ENCODE assay signal across 24 cellular contexts in the genomic region with DNA sequence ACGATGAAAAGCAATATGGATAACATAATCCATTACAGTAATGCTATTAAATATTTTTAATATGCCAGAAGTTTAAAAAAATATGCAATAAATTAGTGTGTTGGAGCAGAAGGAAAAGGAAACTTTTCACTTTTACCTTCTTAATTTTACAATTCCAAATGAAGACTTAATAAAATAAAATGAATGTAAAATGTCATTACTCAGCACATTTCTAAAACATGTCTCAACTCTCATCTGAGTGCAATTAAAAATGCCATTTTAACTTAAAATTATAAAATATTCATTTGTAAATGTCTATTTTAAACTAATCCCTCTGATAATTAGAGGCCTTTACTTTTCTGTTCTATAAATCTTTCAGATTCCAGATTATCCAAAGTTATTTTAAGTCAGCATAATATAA.
"Had no signal": no experiment of that assay in that cellular context is flagged by ENCODE, and none has a peak within 500 bp of the region (broad histone marks: within the 10 kb centered on the region; RNA-seq: fewer than 3 reads in every experiment).

No MANE protein-coding gene starts in this region.

- H3K36me3 ChIP-seq: colonic mucosa, esophagus squamous epithelium, gastrocnemius medialis, heart right ventricle, left lung, lower lobe of right lung had no signal

- H3K9me3 ChIP-seq: colonic mucosa, esophagus squamous epithelium, gastrocnemius medialis, left lung, lower lobe of right lung had no signal

- H3K27ac ChIP-seq: colonic mucosa, epithelial cell of prostate, esophagus squamous epithelium, gastrocnemius medialis, heart right ventricle, left lung, lower lobe of right lung had no signal

- H3K27me3 ChIP-seq: colonic mucosa, esophagus squamous epithelium, gastrocnemius medialis, heart right ventricle, left lung had no signal

- H3K4me3 ChIP-seq: colonic mucosa, esophagus squamous epithelium, gastrocnemius medialis, heart right ventricle, left lung, lower lobe of right lung had no signal

- DNase-seq: colonic mucosa; cortex of kidney; effector CD8-positive, alpha-beta T cell; effector memory CD8-positive, alpha-beta T cell; endodermal cell; erythroblast; esophagus squamous epithelium; foreskin fibroblast; foreskin melanocyte; gastrocnemius medialis; glutamatergic neuron; head of caudate nucleus; heart right ventricle; hippocampal formation; islet precursor cell; left cardiac atrium; left lung; left ventricle myocardium superior; lower lobe of right lung; mesenchymal stem cell; naive thymus-derived CD4-positive, alpha-beta T cell had no signal

- ATAC-seq: effector memory CD8-positive, alpha-beta T cell; esophagus mucosa; gastrocnemius medialis; heart right ventricle; left cardiac atrium; left lung; left ventricle myocardium superior; lower lobe of right lung; naive thymus-derived CD4-positive, alpha-beta T cell had no signal

- FAIRE-seq: endometrium had no signal

- H3K4me1 ChIP-seq: colonic mucosa, esophagus squamous epithelium, gastrocnemius medialis, heart right ventricle, left lung, lower lobe of right lung had no signal
